Comparison of ENCODE assay signal across 22 cellular contexts in the genomic region with DNA sequence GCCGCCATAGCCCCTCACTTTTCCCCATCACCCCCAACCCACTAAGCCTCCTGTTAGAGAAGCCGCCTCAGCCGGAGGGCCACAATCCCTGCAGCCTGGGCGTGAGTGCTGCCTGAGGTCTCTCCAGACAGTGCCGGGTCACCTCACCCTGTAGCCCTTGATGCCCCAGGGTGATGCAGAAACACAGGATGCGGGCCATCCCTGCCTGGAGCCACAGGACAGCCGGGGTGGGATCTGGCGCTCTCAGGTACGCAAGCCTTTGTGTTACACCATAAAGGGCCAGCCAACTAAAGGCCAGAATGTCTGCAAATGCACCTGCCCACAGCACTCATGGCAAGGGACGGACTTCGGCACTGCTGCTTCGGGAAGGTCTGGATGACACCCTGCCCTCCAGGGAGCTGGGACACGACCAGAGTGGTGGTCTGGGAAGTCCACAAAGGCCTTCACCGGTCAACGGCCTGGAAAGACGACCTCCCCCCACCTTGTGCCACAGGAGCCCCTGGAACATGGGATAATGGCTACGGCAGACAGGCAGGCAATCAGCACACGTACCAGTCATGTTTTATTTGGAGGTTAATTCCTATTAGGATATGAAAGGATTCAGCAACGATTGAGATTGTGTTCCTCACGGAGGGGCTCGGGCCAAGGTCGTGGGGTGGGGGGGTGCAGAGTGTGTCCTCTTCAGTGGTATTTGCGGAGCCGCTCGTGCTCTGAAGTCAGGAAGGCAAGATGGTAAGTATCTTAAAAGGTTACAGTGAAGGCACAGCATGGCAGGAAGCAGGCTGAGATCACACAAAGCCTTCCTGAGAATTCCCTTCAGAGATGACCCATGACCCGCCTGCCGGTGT. TPM values are rescaled to one million over a fixed set of nuclear protein-coding genes. Genes with fewer than 3 reads are reported as not detected.
DNase-seq lines count a peak whose midpoint lies in the region; ATAC-seq, FAIRE-seq and TF ChIP-seq lines count a peak whose summit lies in the region.
"Had no signal": no experiment of that assay in that cellular context is flagged by ENCODE, and none has a peak within 500 bp of the region (broad histone marks: within the 10 kb centered on the region; RNA-seq: fewer than 3 reads in every experiment).

No MANE protein-coding gene starts in this region.

- no peak for ATAC-seq in A549
- peak; percentile 4; the same call in 1 of the 3 replicates for ATAC-seq in HepG2
- ATAC-seq in HG03457 (IDR thresholded peaks at IDR 0.05; ENCODE audit: unreplicated experiment), result no peak
- ATAC-seq in aorta (ENCODE audit: low FRiP score), result no peak
- ATAC-seq: gastroesophageal sphincter, pancreas had no signal

- H3K4me1 ChIP-seq in A549 (no peaks in the 10 kb centered on the region), HUES48 (ENCODE audit: control insufficient read depth, insufficient read depth, low read length) (no peaks in the 10 kb centered on the region), HepG2 (ENCODE audit: insufficient read depth, low read length) (peaks cover 25% of the 10 kb centered on the region), aorta (ENCODE audit: control insufficient read depth in 1 of 2, insufficient read depth in 2 of 2, low read length in 2 of 2) (no peaks in the 10 kb centered on the region)
- H3K4me1 ChIP-seq: pancreas had no signal

- WGBS in A549 (ENCODE audit: missing lambda C conversion rate), result 88% methylated on average over 19 of the region's 27 CpGs
- 94% methylated on average over 18 of the region's 27 CpGs for WGBS in HepG2 (ENCODE audit: low lambda C conversion rate)
- WGBS in aorta, 2 donors, result 78 to 80% methylated on average over 27 of the region's 27 CpGs

- H3K27me3 ChIP-seq in HUES48 (ENCODE audit: control insufficient read depth, insufficient read depth, low read length) (no peaks in the 10 kb centered on the region), HepG2 (ENCODE audit: control insufficient read depth in 1 of 2, insufficient read depth in 2 of 2, low read length in 2 of 2) (no peaks in the 10 kb centered on the region), aorta (ENCODE audit: control insufficient read depth in 1 of 2, insufficient read depth in 2 of 2, low read length in 1 of 2) (no peaks in the 10 kb centered on the region)
- H3K27me3 ChIP-seq: esophagus squamous epithelium, gastroesophageal sphincter, pancreas, right lobe of liver, testis had no signal

- TF ChIP-seq POLR2A in A549 (IDR thresholded peaks at IDR 0.05; ENCODE audit: low read length) (no peak), HepG2 (IDR thresholded peaks at IDR 0.05; ENCODE audit: insufficient read depth in 1 of 2, low read depth in 2 of 2, low read length in 2 of 2) (peak in 1 of 2 experiments; percentile 61; a peak in 2 of 4 replicates)

- H3K36me3 ChIP-seq in HUES48 (ENCODE audit: control insufficient read depth, insufficient read depth, low read length), result peaks cover 85% of the 10 kb centered on the region
- peaks cover 24 to 85% of the 10 kb centered on the region in 2 experiments for H3K36me3 ChIP-seq in HepG2 (replicated peaks in 1 of 2; ENCODE audit: control insufficient read depth in 1 of 2, insufficient read depth in 2 of 2, low read length in 2 of 2)
- peaks cover 0 to 9% of the 10 kb centered on the region in 2 donors for H3K36me3 ChIP-seq in aorta (ENCODE audit: control insufficient read depth in 1 of 2, insufficient read depth in 2 of 2, low read length in 1 of 2)

- in situ Hi-C loops in HepG2 (cut with HindIII; ENCODE audit: extremely low pct_ligation_motif_present, low pct_unique_long_range_greater_than_20kb), result no loop called here

- H3K4me3 ChIP-seq in A549, result no peak overlapping the region
- H3K4me3 ChIP-seq in HUES48 (ENCODE audit: low read depth, low read length), result no peak overlapping the region
- H3K4me3 ChIP-seq in HepG2 (replicated peaks in 1 of 3; ENCODE audit: insufficient read depth in 1 of 3, low read depth in 2 of 3, low read length in 3 of 3), result no peak overlapping the region
- no peak overlapping the region for H3K4me3 ChIP-seq in aorta (ENCODE audit: low read length in 2 of 2)
- H3K4me3 ChIP-seq: esophagus squamous epithelium, gastroesophageal sphincter, pancreas, right lobe of liver, testis had no signal

- H3K79me2 ChIP-seq in HepG2 (ENCODE audit: insufficient read depth, low read length), result peaks cover 45% of the 10 kb centered on the region

- H3K9ac ChIP-seq in HUES48 (ENCODE audit: low read depth, low read length) (no peak overlapping the region), HepG2 (ENCODE audit: insufficient read depth, low read depth, low read length) (no peak overlapping the region)

- H3K27ac ChIP-seq in A549 (no peak overlapping the region), HUES48 (ENCODE audit: low read depth, low read length) (peak overlapping the region; percentile 35), HepG2 (ENCODE audit: extremely low read length, insufficient read depth, low read length) (no peak overlapping the region), aorta (ENCODE audit: low read depth in 1 of 2, low read length in 2 of 2) (no peak overlapping the region)
- H3K27ac ChIP-seq: esophagus squamous epithelium, gastroesophageal sphincter, pancreas, right lobe of liver, testis had no signal

- H2AFZ ChIP-seq in HepG2 (ENCODE audit: low read length), result no peak overlapping the region

- FAIRE-seq in A549 (lab: Jason Lieb, UNC), result no peak
- no peak for FAIRE-seq in HepG2 (lab: Jason Lieb, UNC)
- FAIRE-seq: astrocyte, pancreas had no signal

- CTCF ChIA-PET in A549 (lab: Yijun Ruan, JAX) (interaction anchor here (1.0 to 12.6 kb wide), 2 partner anchors 11 to 27 kb away, joined by 3 to 92 read pairs; no protein-coding TSS in a partner anchor), HepG2 (lab: Yijun Ruan, JAX; ENCODE audit: low intra/inter-chr PET ratio, low total read pairs) (no interaction called here)

- TF ChIP-seq CTCF in A549 (IDR thresholded peaks at IDR 0.05) (no peak), HepG2 (CRISPR knock-in tag; IDR thresholded peaks at IDR 0.05) (no peak)

- no peak overlapping the region for H3K4me2 ChIP-seq in A549
- no peak overlapping the region for H3K4me2 ChIP-seq in HepG2 (ENCODE audit: low read depth, low read length)

- DNase-seq in A549 (ENCODE audit: low read depth in 1 of 2, low spot score in 1 of 2) (no peak), HepG2 (ENCODE audit: low spot score) (no peak), islet precursor cell (no peak), aorta (no peak)
- DNase-seq: activated CD4-positive, alpha-beta memory T cell treated with anti-CD3 and anti-CD28 coated beads, Interleukin-2, amount 10 ng/mL, durations not matched to agents 7 days and 5 days; activated T-cell treated with anti-CD3 and anti-CD28 coated beads, Interleukin-2, amount 50 U/mL, for 1 hour; CD4-positive, alpha-beta memory T cell; DMS53; effector CD4-positive, alpha-beta T cell; esophagus squamous epithelium; naive B cell; NCI-H1105 treated with DMSO at 0.1 percent for 48 hours; NCI-H2081 treated with DMSO at 0.1 percent for 48 hours; NCI-H510A treated with DMSO at 0.1 percent for 48 hours; right lobe of liver; T1000; testis had no signal

- no peak for TF ChIP-seq EP300 in A549 (IDR thresholded peaks at IDR 0.05)
- TF ChIP-seq EP300 in HepG2 (IDR thresholded peaks at IDR 0.05; ENCODE audit: low read depth in 2 of 2, low read length in 2 of 2), result no peak
- TF ChIP-seq EP300 in HepG2 (CRISPR knock-in tag; IDR thresholded peaks at IDR 0.05; ENCODE audit: borderline replicate concordance), result no peak

- TF ChIP-seq RAD21 in A549 (conservative IDR thresholded peaks at IDR 0.05 in 1 of 2, IDR thresholded peaks at IDR 0.05 in 1 of 2), result no peak
- TF ChIP-seq RAD21 in HepG2 (CRISPR knock-in tag; IDR thresholded peaks at IDR 0.05), result no peak

- intact Hi-C loops in HepG2 (cut with micrococcal nuclease; ENCODE audit: unreplicated experiment), result no loop called here
- intact Hi-C loops in aorta (cut with DNase I), result no loop called here

- BruUV-seq in HepG2 (replicated peaks; lab: Mats Ljungman, UMichigan), result no TSS peak

- POLR2A ChIA-PET in A549 (lab: Yijun Ruan, JAX), result no interaction called here
- POLR2A ChIA-PET in HepG2 (lab: Yijun Ruan, JAX), result interaction anchor here (3.8 kb wide), 1 partner anchor 8 kb away, joined by 16 read pairs; a partner anchor contains a TSS

- H4K20me1 ChIP-seq in HepG2 (ENCODE audit: insufficient read depth, low read length), result peaks cover 45% of the 10 kb centered on the region

- H3K9me3 ChIP-seq in A549 (no peaks in the 10 kb centered on the region), HUES48 (ENCODE audit: control insufficient read depth, insufficient read depth, low read length) (no peaks in the 10 kb centered on the region), HepG2 (ENCODE audit: low read length) (no peaks in the 10 kb centered on the region), aorta (ENCODE audit: control insufficient read depth, low read length) (no peaks in the 10 kb centered on the region)
- H3K9me3 ChIP-seq: esophagus squamous epithelium, gastroesophageal sphincter, pancreas, right lobe of liver, testis had no signal

RNA-seq across cellular contexts. Expression of a gene that starts 8.1 kb away (rescaled TPM):
- polyA plus RNA-seq in A549 (2011; rRNA removed) (632 and 723 TPM in 2 replicates), A549 (2017; fragmentation: RNase III; extraction: RNeasy Plus Mini Kit Qiagen cat#74134 plus additional on column Dnase treatment) (1,491 to 1,707 TPM (median 1,548 TPM) in 3 replicates), HepG2 (2011; rRNA removed) (499 and 597 TPM in 2 replicates), aorta (100 to 1,000 TPM; 457 to 973 TPM)
- 1,443 and 1,467 TPM in 2 replicates for polyA plus RNA-seq in A549 (2012; cell fraction: cytosol; rRNA removed)
- polyA plus RNA-seq in A549 (2012; cell fraction: nucleus; rRNA removed), result 897 and 1,697 TPM in 2 replicates
- polyA minus RNA-seq in A549 (2011; rRNA and poly(A)+ RNA removed), result 84.9 and 124 TPM in 2 replicates
- total RNA-seq in HepG2 (2016; rRNA removed; fragmentation: Illumina TruSeq; extraction: Trizol) (763 and 795 TPM in 2 replicates), aorta (100 to 1,000 TPM; 118 to 128 TPM)
- 192 and 225 TPM in 2 replicates for total RNA-seq in HepG2 (2016; cell fraction: cytosol; rRNA removed; fragmentation: Illumina TruSeq; extraction: Trizol; ENCODE audit: low read depth)
- 739 and 853 TPM in 2 replicates for total RNA-seq in HepG2 (2016; cell fraction: insoluble cytoplasmic fraction; rRNA removed; fragmentation: Illumina TruSeq; extraction: Trizol)
- total RNA-seq in HepG2 (2016; cell fraction: membrane; rRNA removed; fragmentation: Illumina TruSeq; extraction: Trizol), result 219 and 221 TPM in 2 replicates
- 218 and 231 TPM in 2 replicates for total RNA-seq in HepG2 (2016; cell fraction: nucleus; rRNA removed; fragmentation: Illumina TruSeq; extraction: Trizol)
- 2,085 and 3,530 TPM in 2 replicates for polyA plus RNA-seq in HepG2 (2011; cell fraction: cytosol; rRNA removed)
- 244 and 284 TPM in 2 replicates for polyA plus RNA-seq in HepG2 (2011; cell fraction: nucleus; rRNA removed)
- 637 and 680 TPM in 2 replicates for polyA plus RNA-seq in HepG2 (2012)
- polyA plus RNA-seq in HepG2 (2016; cell fraction: cytosol; fragmentation: Illumina TruSeq; extraction: Trizol; ENCODE audit: low read depth), result 248 and 262 TPM in 2 replicates
- polyA plus RNA-seq in HepG2 (2016; cell fraction: insoluble cytoplasmic fraction; fragmentation: Illumina TruSeq; extraction: Trizol; ENCODE audit: low read depth), result 929 and 1,047 TPM in 2 replicates
- polyA plus RNA-seq in HepG2 (2016; cell fraction: membrane; fragmentation: Illumina TruSeq; extraction: Trizol; ENCODE audit: low read depth), result 251 and 271 TPM in 2 replicates
- polyA plus RNA-seq in HepG2 (2016; cell fraction: nucleus; fragmentation: Illumina TruSeq; extraction: Trizol; ENCODE audit: insufficient read depth, low read depth), result 503 and 520 TPM in 2 replicates
- 52.9 and 245 TPM in 2 replicates for polyA minus RNA-seq in HepG2 (2011; rRNA and poly(A)+ RNA removed; ENCODE audit: low replicate concordance)
- 117 and 125 TPM in 2 replicates for polyA minus RNA-seq in HepG2 (2011; cell fraction: cytosol; rRNA and poly(A)+ RNA removed)
- polyA minus RNA-seq in HepG2 (2011; cell fraction: nucleus; rRNA and poly(A)+ RNA removed), result 49.1 and 56.3 TPM in 2 replicates

RNA-seq across cellular contexts. Expression of a gene that starts 14.8 kb away (rescaled TPM):
- polyA plus RNA-seq in A549 (2011; rRNA removed) (11.6 and 12.6 TPM in 2 replicates), A549 (2017; fragmentation: RNase III; extraction: RNeasy Plus Mini Kit Qiagen cat#74134 plus additional on column Dnase treatment) (7.5 to 8.8 TPM (median 7.7 TPM) in 3 replicates), HepG2 (2011; rRNA removed) (23.6 and 25.1 TPM in 2 replicates), aorta (10 to 100 TPM in 1 of 2 donors, 1 to 10 TPM in 1; 3.6 to 14.7 TPM)
- 8.8 and 10.4 TPM in 2 replicates for polyA plus RNA-seq in A549 (2012; cell fraction: cytosol; rRNA removed)
- 9.0 and 15.6 TPM in 2 replicates for polyA plus RNA-seq in A549 (2012; cell fraction: nucleus; rRNA removed)
- 4.4 and 5.9 TPM in 2 replicates for polyA minus RNA-seq in A549 (2011; rRNA and poly(A)+ RNA removed)
- total RNA-seq in HepG2 (2016; rRNA removed; fragmentation: Illumina TruSeq; extraction: Trizol) (15.3 and 19.8 TPM in 2 replicates), aorta (10 to 100 TPM; 10.5 to 18.2 TPM)
- 3.7 and 4.4 TPM in 2 replicates for total RNA-seq in HepG2 (2016; cell fraction: cytosol; rRNA removed; fragmentation: Illumina TruSeq; extraction: Trizol; ENCODE audit: low read depth)
- 15.1 and 21.5 TPM in 2 replicates for total RNA-seq in HepG2 (2016; cell fraction: insoluble cytoplasmic fraction; rRNA removed; fragmentation: Illumina TruSeq; extraction: Trizol)
- 7.7 and 8.6 TPM in 2 replicates for total RNA-seq in HepG2 (2016; cell fraction: membrane; rRNA removed; fragmentation: Illumina TruSeq; extraction: Trizol)
- 26.7 and 33.3 TPM in 2 replicates for total RNA-seq in HepG2 (2016; cell fraction: nucleus; rRNA removed; fragmentation: Illumina TruSeq; extraction: Trizol)
- polyA plus RNA-seq in HepG2 (2011; cell fraction: cytosol; rRNA removed), result 5.3 and 6.0 TPM in 2 replicates
- polyA plus RNA-seq in HepG2 (2011; cell fraction: nucleus; rRNA removed), result 37.8 and 43.5 TPM in 2 replicates
- 14.1 and 19.0 TPM in 2 replicates for polyA plus RNA-seq in HepG2 (2012)
- polyA plus RNA-seq in HepG2 (2016; cell fraction: cytosol; fragmentation: Illumina TruSeq; extraction: Trizol; ENCODE audit: low read depth), result 1.8 and 2.2 TPM in 2 replicates
- 13.3 and 13.4 TPM in 2 replicates for polyA plus RNA-seq in HepG2 (2016; cell fraction: insoluble cytoplasmic fraction; fragmentation: Illumina TruSeq; extraction: Trizol; ENCODE audit: low read depth)
- polyA plus RNA-seq in HepG2 (2016; cell fraction: membrane; fragmentation: Illumina TruSeq; extraction: Trizol; ENCODE audit: low read depth), result 4.7 and 4.8 TPM in 2 replicates
- polyA plus RNA-seq in HepG2 (2016; cell fraction: nucleus; fragmentation: Illumina TruSeq; extraction: Trizol; ENCODE audit: insufficient read depth, low read depth), result 98.8 and 103 TPM in 2 replicates
- 12.0 and 13.0 TPM in 2 replicates for polyA minus RNA-seq in HepG2 (2011; rRNA and poly(A)+ RNA removed; ENCODE audit: low replicate concordance)
- polyA minus RNA-seq in HepG2 (2011; cell fraction: cytosol; rRNA and poly(A)+ RNA removed), result 3.8 and 4.5 TPM in 2 replicates
- 35.5 and 38.5 TPM in 2 replicates for polyA minus RNA-seq in HepG2 (2011; cell fraction: nucleus; rRNA and poly(A)+ RNA removed)

RNA-seq across cellular contexts. Expression of a gene that starts 19.1 kb away (rescaled TPM):
- polyA plus RNA-seq in A549 (2011; rRNA removed), result 28.7 and 31.3 TPM in 2 replicates
- polyA plus RNA-seq in A549 (2012; cell fraction: cytosol; rRNA removed), result 44.4 and 52.5 TPM in 2 replicates
- polyA plus RNA-seq in A549 (2012; cell fraction: nucleus; rRNA removed), result 173 and 178 TPM in 2 replicates
- 34.1 to 39.1 TPM (median 35.6 TPM) in 3 replicates for polyA plus RNA-seq in A549 (2017; fragmentation: RNase III; extraction: RNeasy Plus Mini Kit Qiagen cat#74134 plus additional on column Dnase treatment)
- 47.7 and 48.4 TPM in 2 replicates for polyA minus RNA-seq in A549 (2011; rRNA and poly(A)+ RNA removed)
- total RNA-seq in HepG2 (2016; rRNA removed; fragmentation: Illumina TruSeq; extraction: Trizol), result 44.4 and 49.6 TPM in 2 replicates
- 49.0 and 53.5 TPM in 2 replicates for total RNA-seq in HepG2 (2016; cell fraction: cytosol; rRNA removed; fragmentation: Illumina TruSeq; extraction: Trizol; ENCODE audit: low read depth)
- total RNA-seq in HepG2 (2016; cell fraction: insoluble cytoplasmic fraction; rRNA removed; fragmentation: Illumina TruSeq; extraction: Trizol), result 45.9 and 53.1 TPM in 2 replicates
- total RNA-seq in HepG2 (2016; cell fraction: membrane; rRNA removed; fragmentation: Illumina TruSeq; extraction: Trizol), result 79.7 and 79.9 TPM in 2 replicates
- 37.5 and 41.5 TPM in 2 replicates for total RNA-seq in HepG2 (2016; cell fraction: nucleus; rRNA removed; fragmentation: Illumina TruSeq; extraction: Trizol)
- 34.1 and 46.9 TPM in 2 replicates for polyA plus RNA-seq in HepG2 (2011; rRNA removed)
- polyA plus RNA-seq in HepG2 (2011; cell fraction: cytosol; rRNA removed), result 25.3 and 33.9 TPM in 2 replicates
- polyA plus RNA-seq in HepG2 (2011; cell fraction: nucleus; rRNA removed), result 91.4 and 98.3 TPM in 2 replicates
- polyA plus RNA-seq in HepG2 (2012), result 20.7 and 21.6 TPM in 2 replicates
- polyA plus RNA-seq in HepG2 (2016; cell fraction: cytosol; fragmentation: Illumina TruSeq; extraction: Trizol; ENCODE audit: low read depth), result 59.8 and 60.5 TPM in 2 replicates
- 48.9 and 50.6 TPM in 2 replicates for polyA plus RNA-seq in HepG2 (2016; cell fraction: insoluble cytoplasmic fraction; fragmentation: Illumina TruSeq; extraction: Trizol; ENCODE audit: low read depth)
- polyA plus RNA-seq in HepG2 (2016; cell fraction: membrane; fragmentation: Illumina TruSeq; extraction: Trizol; ENCODE audit: low read depth), result 72.4 and 75.2 TPM in 2 replicates
- polyA plus RNA-seq in HepG2 (2016; cell fraction: nucleus; fragmentation: Illumina TruSeq; extraction: Trizol; ENCODE audit: insufficient read depth, low read depth), result 101 and 102 TPM in 2 replicates
- polyA minus RNA-seq in HepG2 (2011; rRNA and poly(A)+ RNA removed; ENCODE audit: low replicate concordance), result 50.0 and 95.3 TPM in 2 replicates
- polyA minus RNA-seq in HepG2 (2011; cell fraction: cytosol; rRNA and poly(A)+ RNA removed), result 12.8 and 13.5 TPM in 2 replicates
- polyA minus RNA-seq in HepG2 (2011; cell fraction: nucleus; rRNA and poly(A)+ RNA removed), result 36.1 and 37.3 TPM in 2 replicates
- total RNA-seq in aorta, result 10 to 100 TPM; 30.4 to 33.6 TPM
- polyA plus RNA-seq in aorta, result 10 to 100 TPM; 24.2 to 48.9 TPM

RNA-seq across cellular contexts. Expression of a gene that starts 19.3 kb away (rescaled TPM):
- polyA plus RNA-seq in A549 (2011; rRNA removed) (3.9 and 5.1 TPM in 2 replicates), A549 (2017; fragmentation: RNase III; extraction: RNeasy Plus Mini Kit Qiagen cat#74134 plus additional on column Dnase treatment) (5.4 to 6.3 TPM (median 5.5 TPM) in 3 replicates), HepG2 (2011; rRNA removed) (3.0 and 3.4 TPM in 2 replicates), aorta (1 to 10 TPM in 1 of 2 donors, under 1 TPM in 1; 0.63 to 5.5 TPM)
- polyA plus RNA-seq in A549 (2012; cell fraction: cytosol; rRNA removed), result 7.0 and 8.6 TPM in 2 replicates
- 13.1 and 16.6 TPM in 2 replicates for polyA plus RNA-seq in A549 (2012; cell fraction: nucleus; rRNA removed)
- polyA minus RNA-seq in A549 (2011; rRNA and poly(A)+ RNA removed), result 3.4 and 4.9 TPM in 2 replicates
- total RNA-seq in HepG2 (2016; rRNA removed; fragmentation: Illumina TruSeq; extraction: Trizol) (4.7 and 8.4 TPM in 2 replicates), aorta (1 to 10 TPM; 5.4 to 6.0 TPM)
- 1.1 TPM in 2 replicates for total RNA-seq in HepG2 (2016; cell fraction: cytosol; rRNA removed; fragmentation: Illumina TruSeq; extraction: Trizol; ENCODE audit: low read depth)
- 6.6 and 6.9 TPM in 2 replicates for total RNA-seq in HepG2 (2016; cell fraction: insoluble cytoplasmic fraction; rRNA removed; fragmentation: Illumina TruSeq; extraction: Trizol)
- total RNA-seq in HepG2 (2016; cell fraction: membrane; rRNA removed; fragmentation: Illumina TruSeq; extraction: Trizol), result 2.7 and 3.1 TPM in 2 replicates
- total RNA-seq in HepG2 (2016; cell fraction: nucleus; rRNA removed; fragmentation: Illumina TruSeq; extraction: Trizol), result 5.3 and 7.0 TPM in 2 replicates
- polyA plus RNA-seq in HepG2 (2011; cell fraction: cytosol; rRNA removed), result 2.6 and 3.5 TPM in 2 replicates
- 8.7 and 9.3 TPM in 2 replicates for polyA plus RNA-seq in HepG2 (2011; cell fraction: nucleus; rRNA removed)
- 2.8 and 4.0 TPM in 2 replicates for polyA plus RNA-seq in HepG2 (2012)
- 0.45 and 0.50 TPM in 2 replicates for polyA plus RNA-seq in HepG2 (2016; cell fraction: cytosol; fragmentation: Illumina TruSeq; extraction: Trizol; ENCODE audit: low read depth)
- polyA plus RNA-seq in HepG2 (2016; cell fraction: insoluble cytoplasmic fraction; fragmentation: Illumina TruSeq; extraction: Trizol; ENCODE audit: low read depth), result 3.6 and 4.2 TPM in 2 replicates
- polyA plus RNA-seq in HepG2 (2016; cell fraction: membrane; fragmentation: Illumina TruSeq; extraction: Trizol; ENCODE audit: low read depth), result 1.1 TPM in 2 replicates
- 7.2 and 7.4 TPM in 2 replicates for polyA plus RNA-seq in HepG2 (2016; cell fraction: nucleus; fragmentation: Illumina TruSeq; extraction: Trizol; ENCODE audit: insufficient read depth, low read depth)
- 4.9 and 6.4 TPM in 2 replicates for polyA minus RNA-seq in HepG2 (2011; rRNA and poly(A)+ RNA removed; ENCODE audit: low replicate concordance)
- 2.3 and 3.4 TPM in 2 replicates for polyA minus RNA-seq in HepG2 (2011; cell fraction: cytosol; rRNA and poly(A)+ RNA removed)
- polyA minus RNA-seq in HepG2 (2011; cell fraction: nucleus; rRNA and poly(A)+ RNA removed), result 3.3 and 5.2 TPM in 2 replicates

RNA-seq across cellular contexts. Expression of a gene that starts 42.2 kb away (rescaled TPM):
- polyA plus RNA-seq in A549 (2011; rRNA removed) (12.8 and 13.9 TPM in 2 replicates), A549 (2017; fragmentation: RNase III; extraction: RNeasy Plus Mini Kit Qiagen cat#74134 plus additional on column Dnase treatment) (12.2 to 14.9 TPM (median 13.6 TPM) in 3 replicates), HepG2 (2011; rRNA removed) (7.8 and 8.6 TPM in 2 replicates), aorta (10 to 100 TPM; 14.9 to 32.3 TPM)
- 12.0 and 13.6 TPM in 2 replicates for polyA plus RNA-seq in A549 (2012; cell fraction: cytosol; rRNA removed)
- polyA plus RNA-seq in A549 (2012; cell fraction: nucleus; rRNA removed), result 11.2 and 13.1 TPM in 2 replicates
- polyA minus RNA-seq in A549 (2011; rRNA and poly(A)+ RNA removed), result 16.9 and 20.7 TPM in 2 replicates
- total RNA-seq in HepG2 (2016; rRNA removed; fragmentation: Illumina TruSeq; extraction: Trizol) (18.7 and 19.6 TPM in 2 replicates), aorta (10 to 100 TPM; 29.1 to 32.1 TPM)
- 14.4 and 15.6 TPM in 2 replicates for total RNA-seq in HepG2 (2016; cell fraction: cytosol; rRNA removed; fragmentation: Illumina TruSeq; extraction: Trizol; ENCODE audit: low read depth)
- total RNA-seq in HepG2 (2016; cell fraction: insoluble cytoplasmic fraction; rRNA removed; fragmentation: Illumina TruSeq; extraction: Trizol), result 17.1 and 18.1 TPM in 2 replicates
- total RNA-seq in HepG2 (2016; cell fraction: membrane; rRNA removed; fragmentation: Illumina TruSeq; extraction: Trizol), result 18.0 and 18.1 TPM in 2 replicates
- 12.9 and 15.2 TPM in 2 replicates for total RNA-seq in HepG2 (2016; cell fraction: nucleus; rRNA removed; fragmentation: Illumina TruSeq; extraction: Trizol)
- 6.9 and 7.2 TPM in 2 replicates for polyA plus RNA-seq in HepG2 (2011; cell fraction: cytosol; rRNA removed)
- polyA plus RNA-seq in HepG2 (2011; cell fraction: nucleus; rRNA removed), result 9.1 and 13.1 TPM in 2 replicates
- polyA plus RNA-seq in HepG2 (2012), result 7.0 and 7.3 TPM in 2 replicates
- polyA plus RNA-seq in HepG2 (2016; cell fraction: cytosol; fragmentation: Illumina TruSeq; extraction: Trizol; ENCODE audit: low read depth), result 2.2 and 2.9 TPM in 2 replicates
- 12.0 and 13.7 TPM in 2 replicates for polyA plus RNA-seq in HepG2 (2016; cell fraction: insoluble cytoplasmic fraction; fragmentation: Illumina TruSeq; extraction: Trizol; ENCODE audit: low read depth)
- 4.1 and 4.3 TPM in 2 replicates for polyA plus RNA-seq in HepG2 (2016; cell fraction: membrane; fragmentation: Illumina TruSeq; extraction: Trizol; ENCODE audit: low read depth)
- 20.5 and 23.9 TPM in 2 replicates for polyA plus RNA-seq in HepG2 (2016; cell fraction: nucleus; fragmentation: Illumina TruSeq; extraction: Trizol; ENCODE audit: insufficient read depth, low read depth)
- polyA minus RNA-seq in HepG2 (2011; rRNA and poly(A)+ RNA removed; ENCODE audit: low replicate concordance), result 9.5 and 16.3 TPM in 2 replicates
- polyA minus RNA-seq in HepG2 (2011; cell fraction: cytosol; rRNA and poly(A)+ RNA removed), result 7.2 and 9.4 TPM in 2 replicates
- 20.2 and 23.1 TPM in 2 replicates for polyA minus RNA-seq in HepG2 (2011; cell fraction: nucleus; rRNA and poly(A)+ RNA removed)
